In genomic region chr6:96520039-96520850, GRCh38 we compare ENCODE assay signal across 8 cellular contexts. TPM values are rescaled to one million over a fixed set of nuclear protein-coding genes. Genes with fewer than 3 reads are reported as not detected.
DNase-seq lines count a peak whose midpoint lies in the region; ATAC-seq and TF ChIP-seq lines count a peak whose summit lies in the region.

No MANE protein-coding gene starts in this region.

- ATAC-seq in right cardiac atrium (no peak), GM18867 (IDR thresholded peaks at IDR 0.05; ENCODE audit: unreplicated experiment) (no peak), HG03095 (IDR thresholded peaks at IDR 0.05; ENCODE audit: unreplicated experiment) (no peak)

- peaks cover 4% of the 10 kb centered on the region for H3K4me1 ChIP-seq in right cardiac atrium (ENCODE audit: control insufficient read depth, insufficient read depth, low read length)

- no peaks in the 10 kb centered on the region for H3K9me3 ChIP-seq in right cardiac atrium (ENCODE audit: control insufficient read depth, low read length)

- no peak for TF ChIP-seq CTCF in VCaP (conservative IDR thresholded peaks at IDR 0.05)

- no peaks in the 10 kb centered on the region for H3K27me3 ChIP-seq in right cardiac atrium (ENCODE audit: control insufficient read depth, insufficient read depth)

- peak overlapping the region; percentile 94 for H3K4me3 ChIP-seq in right cardiac atrium (ENCODE audit: low read length)
- H3K4me3 ChIP-seq in skin epidermis: peak overlapping the region in 6 of 7 experiments; percentile 56 to 96 (median 76)

- H3K27ac ChIP-seq in VCaP (peak overlapping the region; percentile 92), right cardiac atrium (ENCODE audit: low read length) (no peak overlapping the region), skin epidermis (peak overlapping the region in 10 of 21 experiments; percentile 92 to 100 (median 98))

- WGBS in right cardiac atrium: 60% methylated on average over 7 of the region's 7 CpGs

- DNase-seq in HT-29 (ENCODE audit: low spot score) (peak; percentile 83), right cardiac atrium (no peak), hepatic stellate cell (ENCODE audit: low spot score) (no peak)
- DNase-seq in stimulated activated CD4-positive, alpha-beta T cell treated with anti-CD3 and anti-CD28 coated beads, Interleukin-2, amount 100 ng/mL, for 48 hours: no peak

- intact Hi-C loops in right cardiac atrium (cut with DNase I): no loop called here

RNA-seq across cellular contexts. Expression of gene UFL1, which starts 1.4 kb away (rescaled TPM):
- total RNA-seq in HT-29 (2014; rRNA removed; shearing (Covaris generic)): 4.3 and 5.0 TPM in 2 replicates
- 10 to 100 TPM; 24.4 to 26.8 (median 25.5) TPM for total RNA-seq in right cardiac atrium
- polyA plus RNA-seq in right cardiac atrium: 13.5 TPM

RNA-seq across cellular contexts. Expression of gene FHL5, which starts 42.7 kb away (rescaled TPM):
- total RNA-seq in HT-29 (2014; rRNA removed; shearing (Covaris generic)): not detected in 2 replicates
- under 1 TPM; 0.45 to 0.93 (median 0.54) TPM for total RNA-seq in right cardiac atrium
- 0.59 TPM for polyA plus RNA-seq in right cardiac atrium
